8 cellular contexts compared by ENCODE assay signal in the genomic region with DNA sequence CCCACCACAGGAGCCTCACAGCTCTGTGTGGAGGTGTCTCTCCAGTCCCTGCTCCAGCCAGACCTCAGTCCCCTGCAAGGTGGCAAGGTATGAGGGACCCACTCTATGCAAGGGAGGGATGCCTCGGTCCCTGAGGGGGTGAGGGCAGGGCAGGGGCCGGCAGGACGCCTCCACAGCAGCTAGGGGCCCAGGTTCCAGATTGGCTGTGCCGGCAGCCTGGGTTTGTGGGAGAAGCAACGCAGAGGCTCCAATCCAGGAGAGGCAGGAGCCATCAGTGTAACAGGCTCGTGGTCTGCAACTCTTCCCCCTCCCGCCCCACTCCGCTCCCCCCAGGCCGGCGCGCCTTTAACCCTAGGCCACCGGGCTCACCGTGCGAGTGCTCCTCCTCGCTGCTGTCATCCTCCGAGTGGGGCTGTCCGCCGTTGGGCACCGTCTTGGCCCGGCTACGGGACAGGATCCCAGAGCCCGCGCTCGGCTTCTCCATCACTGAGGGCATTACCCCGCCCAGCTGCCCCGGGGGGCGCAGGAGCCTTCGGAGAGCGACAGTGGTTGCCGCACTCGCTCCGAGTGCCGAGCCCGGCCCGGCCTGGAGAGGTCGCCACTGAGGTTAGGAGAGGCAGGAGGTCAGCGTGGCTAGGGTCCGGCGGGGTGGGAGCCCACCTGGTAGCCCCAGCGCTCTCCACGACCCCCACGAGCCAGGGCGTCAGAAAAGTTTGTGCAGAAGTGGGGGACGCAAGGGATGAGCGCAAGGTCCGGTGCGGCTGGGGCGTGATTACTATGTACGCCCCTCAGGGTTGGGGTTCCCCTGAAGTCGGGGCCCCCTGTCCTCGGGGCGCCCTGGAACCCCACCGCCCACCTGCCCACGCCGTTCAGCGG. TPM values are rescaled to one million over a fixed set of nuclear protein-coding genes. Genes with fewer than 3 reads are reported as not detected.
DNase-seq lines count a peak whose midpoint lies in the region; ATAC-seq and TF ChIP-seq lines count a peak whose summit lies in the region.

No MANE protein-coding gene starts in this region.

- H3K27ac ChIP-seq in trophoblast cell (ENCODE audit: low read depth, low read length) = peak overlapping the region; percentile 66

- peak overlapping the region; percentile 79 for H2BK120ac ChIP-seq in trophoblast cell (ENCODE audit: insufficient read depth, low read length, poor library complexity)

- H3K27me3 Mint-ChIP-seq in activated CD4-positive, alpha-beta T cell treated with anti-CD3 and anti-CD28 coated beads, Interleukin-2, amount 10 ng/mL, durations not matched to agents 24 days and 14 days = peaks cover 14% of the 10 kb centered on the region

- no CpG with 5 or more reads among the region's 56 CpGs for WGBS in trophoblast cell (ENCODE audit: extremely low coverage, insufficient coverage, insufficient read length)

- H4K91ac ChIP-seq in trophoblast cell (ENCODE audit: low read depth, low read length) = peak overlapping the region; percentile 92

- H3K4me1 ChIP-seq in trophoblast cell (ENCODE audit: control insufficient read depth in 1 of 2, insufficient read depth in 2 of 2, low read length in 2 of 2) = peaks cover 47 to 53% of the 10 kb centered on the region in 2 experiments

- no peak overlapping the region for H3K23ac ChIP-seq in trophoblast cell (ENCODE audit: low read length)

- TF ChIP-seq CTCF in fibroblast of villous mesenchyme (IDR thresholded peaks at IDR 0.05; ENCODE audit: insufficient read depth, low read depth, low read length) = peak; percentile 60

- H2AFZ ChIP-seq in trophoblast cell (ENCODE audit: insufficient read depth, low read length, poor library complexity) = peak overlapping the region; percentile 40

- intact Hi-C loops in activated CD4-positive, alpha-beta T cell treated with anti-CD3 and anti-CD28 coated beads, Interleukin-2, amount 10 ng/mL, durations not matched to agents 24 days and 14 days (cut with micrococcal nuclease) = no loop called here

- DNase-seq in activated CD4-positive, alpha-beta T cell treated with anti-CD3 and anti-CD28 coated beads, Interleukin-2, amount 10 ng/mL, durations not matched to agents 24 days and 14 days = peak; percentile 80
- DNase-seq in activated CD4-positive, alpha-beta T cell treated with anti-CD3 and anti-CD28 coated beads for 4 hours = no peak
- DNase-seq in NCI-H146 (lab: John Stamatoyannopoulos, UW) (peak; percentile 72), fibroblast of villous mesenchyme (ENCODE audit: low read depth) (peak; percentile 34), trophoblast cell (peak; percentile 42 to 64)
- peak; percentile 50 for DNase-seq in activated T-cell treated with anti-CD3 and anti-CD28 coated beads, Interleukin-2, amount 50 U/mL, for 1 hour

- ATAC-seq in HG02973 (IDR thresholded peaks at IDR 0.05; ENCODE audit: unreplicated experiment) (no peak), HG02610 (IDR thresholded peaks at IDR 0.05; ENCODE audit: unreplicated experiment) (no peak)

- peak overlapping the region; percentile 76 for H4K12ac ChIP-seq in trophoblast cell (ENCODE audit: low read depth, low read length)

- peaks cover 27 to 30% of the 10 kb centered on the region in 2 experiments for H3K36me3 ChIP-seq in trophoblast cell (ENCODE audit: control insufficient read depth in 1 of 2, insufficient read depth in 2 of 2, low read length in 2 of 2)

- H2AK5ac ChIP-seq in trophoblast cell (ENCODE audit: low read length) = peak overlapping the region; percentile 79

- peak overlapping the region; percentile 48 for H2BK12ac ChIP-seq in trophoblast cell (ENCODE audit: low read length)

- H3K9ac ChIP-seq in trophoblast cell (ENCODE audit: low read length) = peak overlapping the region; percentile 79

- H3K4me2 ChIP-seq in trophoblast cell (ENCODE audit: low read length) = peak overlapping the region; percentile 92

- peak overlapping the region; percentile 45 for H3K27ac Mint-ChIP-seq in activated CD4-positive, alpha-beta T cell treated with anti-CD3 and anti-CD28 coated beads, Interleukin-2, amount 10 ng/mL, durations not matched to agents 24 days and 14 days

- H3K9me3 Mint-ChIP-seq in activated CD4-positive, alpha-beta T cell treated with anti-CD3 and anti-CD28 coated beads, Interleukin-2, amount 10 ng/mL, durations not matched to agents 24 days and 14 days = no peaks in the 10 kb centered on the region

- H3K27me3 ChIP-seq in trophoblast cell (ENCODE audit: insufficient read depth, low read length) = no peaks in the 10 kb centered on the region

- peaks cover 10% of the 10 kb centered on the region for H3K79me2 ChIP-seq in trophoblast cell (ENCODE audit: control insufficient read depth, insufficient read depth, low read length, poor library complexity)

- H4K8ac ChIP-seq in trophoblast cell (ENCODE audit: low read depth, low read length) = peak overlapping the region; percentile 69

- peak overlapping the region; percentile 67 for H3K4me3 ChIP-seq in fibroblast of villous mesenchyme (ENCODE audit: low read depth, low read length)
- H3K4me3 ChIP-seq in trophoblast cell (ENCODE audit: low read depth, low read length) = peak overlapping the region; percentile 74

- H3K79me1 ChIP-seq in trophoblast cell (ENCODE audit: low read length) = peaks cover 40% of the 10 kb centered on the region

- H3K4me3 Mint-ChIP-seq in activated CD4-positive, alpha-beta T cell treated with anti-CD3 and anti-CD28 coated beads, Interleukin-2, amount 10 ng/mL, durations not matched to agents 24 days and 14 days = peak overlapping the region; percentile 86

- peak overlapping the region; percentile 43 for H2BK5ac ChIP-seq in trophoblast cell (ENCODE audit: low read depth, low read length, poor library complexity)

- H3K9me3 ChIP-seq in trophoblast cell (ENCODE audit: insufficient read depth, low read depth, low read length) = no peaks in the 10 kb centered on the region

- peak overlapping the region; percentile 80 for H3K4ac ChIP-seq in trophoblast cell (ENCODE audit: low read depth, low read length)

- H3K4me1 Mint-ChIP-seq in activated CD4-positive, alpha-beta T cell treated with anti-CD3 and anti-CD28 coated beads, Interleukin-2, amount 10 ng/mL, durations not matched to agents 24 days and 14 days = peaks cover 10% of the 10 kb centered on the region

- no peaks in the 10 kb centered on the region for H3K36me3 Mint-ChIP-seq in activated CD4-positive, alpha-beta T cell treated with anti-CD3 and anti-CD28 coated beads, Interleukin-2, amount 10 ng/mL, durations not matched to agents 24 days and 14 days (ENCODE audit: low read depth)

- H3K18ac ChIP-seq in trophoblast cell (ENCODE audit: low read length) = peak overlapping the region; percentile 94

- H3K14ac ChIP-seq in trophoblast cell (ENCODE audit: low read length) = peak overlapping the region; percentile 92

RNA-seq across cellular contexts. Expression of gene RCOR2, which starts 0.8 kb away (rescaled TPM):
- 0.26 and 0.28 TPM in 2 replicates for total RNA-seq in activated CD4-positive, alpha-beta T cell treated with anti-CD3 and anti-CD28 coated beads, Interleukin-2, amount 10 ng/mL, durations not matched to agents 24 days and 14 days
- 1.7 and 3.2 TPM in 2 replicates for total RNA-seq in fibroblast of villous mesenchyme
- polyA plus RNA-seq in trophoblast cell (2013) = 11.6 and 13.0 TPM in 2 replicates

RNA-seq across cellular contexts. Expression of gene NAA40, which starts 22.6 kb away (rescaled TPM):
- 26.1 and 26.9 TPM in 2 replicates for total RNA-seq in activated CD4-positive, alpha-beta T cell treated with anti-CD3 and anti-CD28 coated beads, Interleukin-2, amount 10 ng/mL, durations not matched to agents 24 days and 14 days
- total RNA-seq in fibroblast of villous mesenchyme = 13.5 and 16.4 TPM in 2 replicates
- 12.0 and 12.4 TPM in 2 replicates for polyA plus RNA-seq in trophoblast cell (2013)

RNA-seq across cellular contexts. Expression of gene COX8A, which starts 58.2 kb away (rescaled TPM):
- total RNA-seq in activated CD4-positive, alpha-beta T cell treated with anti-CD3 and anti-CD28 coated beads, Interleukin-2, amount 10 ng/mL, durations not matched to agents 24 days and 14 days = 302 TPM in 2 replicates
- 225 and 447 TPM in 2 replicates for total RNA-seq in fibroblast of villous mesenchyme
- polyA plus RNA-seq in trophoblast cell (2013) = 385 and 425 TPM in 2 replicates

Comparison
In these comparisons a context has a peak if more than half of its experiments do, and no peak if none do; other contexts are left out.
1. DNase-seq: peak in activated CD4-positive, alpha-beta T cell treated with anti-CD3 and anti-CD28 coated beads, Interleukin-2, amount 10 ng/mL, durations not matched to agents 24 days and 14 days (single experiment), NCI-H146 (single experiment), activated T-cell treated with anti-CD3 and anti-CD28 coated beads, Interleukin-2, amount 50 U/mL, for 1 hour (single experiment), fibroblast of villous mesenchyme (single experiment) and trophoblast cell (2 of 2); none in activated CD4-positive, alpha-beta T cell treated with anti-CD3 and anti-CD28 coated beads for 4 hours (0 of 2).